In the genomic region with DNA sequence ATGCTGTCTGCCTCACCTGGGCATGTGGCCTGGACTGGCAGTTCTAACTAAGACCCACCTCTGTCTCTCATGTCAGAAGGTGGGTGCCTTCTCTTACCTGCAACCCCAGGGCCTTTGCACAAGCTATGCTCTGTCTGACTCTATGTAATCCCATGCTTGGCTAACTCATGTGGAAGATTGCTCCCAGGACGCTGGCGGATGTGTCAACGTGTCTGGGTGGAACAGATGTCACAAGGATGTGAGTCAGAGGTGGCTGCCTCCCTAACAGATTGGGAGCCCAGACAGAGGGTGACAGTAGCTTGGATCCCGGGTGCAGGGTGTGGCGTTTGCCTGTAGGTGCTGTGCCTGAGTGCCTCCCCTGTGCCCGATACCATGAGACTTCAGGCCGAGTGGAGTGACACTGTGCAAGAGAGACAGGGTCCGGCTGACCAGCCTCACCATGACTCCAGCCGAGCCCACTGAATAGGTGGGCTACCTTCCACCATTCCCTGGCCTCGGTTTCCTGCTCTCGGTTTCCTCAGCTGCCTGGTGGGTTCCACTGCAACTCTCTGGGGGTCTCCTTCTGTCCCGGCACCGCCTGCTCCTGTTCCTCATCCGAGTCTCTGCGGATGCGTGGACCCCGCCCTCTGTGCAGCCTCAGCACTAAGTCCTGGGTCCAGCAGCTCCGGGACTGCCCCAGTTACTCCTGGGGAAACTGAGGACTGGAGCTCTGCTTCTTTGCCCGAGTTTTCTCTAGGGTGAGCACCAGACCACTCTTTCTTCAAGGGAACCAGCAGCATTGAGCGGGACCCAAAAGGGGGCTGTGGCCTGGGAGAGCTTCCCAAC, we compare ENCODE assay signal across 11 cellular contexts. TPM values are rescaled to one million over a fixed set of nuclear protein-coding genes. Genes with fewer than 3 reads are reported as not detected.
DNase-seq lines count a peak whose midpoint lies in the region; ATAC-seq and TF ChIP-seq lines count a peak whose summit lies in the region.
"Had no signal": no experiment of that assay in that cellular context is flagged by ENCODE, and none has a peak within 500 bp of the region (broad histone marks: within the 10 kb centered on the region; RNA-seq: fewer than 3 reads in every experiment).

No MANE protein-coding gene starts in this region.

- no peaks in the 10 kb centered on the region for H3K9me3 Mint-ChIP-seq in activated naive CD4-positive, alpha-beta T cell treated with anti-CD3 and anti-CD28 coated beads, Interleukin-2, amount 10 ng/mL, durations not matched to agents 7 days and 5 days
- no peaks in the 10 kb centered on the region for H3K9me3 Mint-ChIP-seq in activated naive CD4-positive, alpha-beta T cell treated with anti-CD3 and anti-CD28 coated beads for 36 hours
- no peaks in the 10 kb centered on the region for H3K9me3 Mint-ChIP-seq in activated B cell treated with CpG ODN at 0.5 μM for 24 hours
- H3K9me3 Mint-ChIP-seq: activated CD4-positive, alpha-beta memory T cell treated with anti-CD3 and anti-CD28 coated beads, Interleukin-2, amount 10 ng/mL, durations not matched to agents 7 days and 5 days had no signal

- H3K9me3 ChIP-seq in upper lobe of left lung (no peaks in the 10 kb centered on the region), prostate gland (no peaks in the 10 kb centered on the region)

- no peak overlapping the region for H3K27ac Mint-ChIP-seq in activated naive CD4-positive, alpha-beta T cell treated with anti-CD3 and anti-CD28 coated beads, Interleukin-2, amount 10 ng/mL, durations not matched to agents 7 days and 5 days
- no peak overlapping the region for H3K27ac Mint-ChIP-seq in activated naive CD4-positive, alpha-beta T cell treated with anti-CD3 and anti-CD28 coated beads for 36 hours
- peak overlapping the region; percentile 92 for H3K27ac Mint-ChIP-seq in activated B cell treated with CpG ODN at 0.5 μM for 24 hours
- H3K27ac Mint-ChIP-seq: activated CD4-positive, alpha-beta memory T cell treated with anti-CD3 and anti-CD28 coated beads, Interleukin-2, amount 10 ng/mL, durations not matched to agents 7 days and 5 days had no signal

- H3K4me1 ChIP-seq in upper lobe of left lung (peaks cover 88 to 95% (median 94%) of the 10 kb centered on the region in 4 donors), prostate gland (replicated peaks) (peaks cover 40% of the 10 kb centered on the region)

- intact Hi-C loops in activated naive CD4-positive, alpha-beta T cell treated with anti-CD3 and anti-CD28 coated beads for 36 hours (cut with micrococcal nuclease) = no loop called here
- intact Hi-C loops in activated B cell treated with CpG ODN at 0.5 μM for 24 hours (cut with micrococcal nuclease) = no loop called here
- intact Hi-C loops in left colon (cut with DNase I, micrococcal nuclease) = no loop called here
- intact Hi-C loops in prostate gland (cut with DNase I) = no loop called here

- H3K27me3 Mint-ChIP-seq in activated naive CD4-positive, alpha-beta T cell treated with anti-CD3 and anti-CD28 coated beads, Interleukin-2, amount 10 ng/mL, durations not matched to agents 7 days and 5 days = peaks cover 3% of the 10 kb centered on the region
- H3K27me3 Mint-ChIP-seq in activated naive CD4-positive, alpha-beta T cell treated with anti-CD3 and anti-CD28 coated beads for 36 hours (ENCODE audit: low read depth) = no peaks in the 10 kb centered on the region
- H3K27me3 Mint-ChIP-seq in activated B cell treated with CpG ODN at 0.5 μM for 24 hours = no peaks in the 10 kb centered on the region
- H3K27me3 Mint-ChIP-seq: activated CD4-positive, alpha-beta memory T cell treated with anti-CD3 and anti-CD28 coated beads, Interleukin-2, amount 10 ng/mL, durations not matched to agents 7 days and 5 days had no signal

- DNase-seq in activated naive CD4-positive, alpha-beta T cell treated with anti-CD3 and anti-CD28 coated beads, Interleukin-2, amount 10 ng/mL, durations not matched to agents 7 days and 5 days = peak; percentile 21
- no peak for DNase-seq in activated naive CD4-positive, alpha-beta T cell treated with anti-CD3 and anti-CD28 coated beads for 36 hours
- DNase-seq in activated B cell treated with CpG ODN at 0.5 μM for 24 hours = no peak
- peak; percentile 52 to 73 for DNase-seq in left colon
- peak; percentile 15 to 81 for DNase-seq in upper lobe of left lung
- no peak for DNase-seq in prostate gland (ENCODE audit: low spot score)
- no peak for DNase-seq in H4 (ENCODE audit: low spot score)
- DNase-seq: activated CD4-positive, alpha-beta memory T cell treated with anti-CD3 and anti-CD28 coated beads, Interleukin-2, amount 10 ng/mL, durations not matched to agents 7 days and 5 days; amygdala; GF-D8 had no signal

- H3K4me3 Mint-ChIP-seq in activated naive CD4-positive, alpha-beta T cell treated with anti-CD3 and anti-CD28 coated beads, Interleukin-2, amount 10 ng/mL, durations not matched to agents 7 days and 5 days = no peak overlapping the region
- no peak overlapping the region for H3K4me3 Mint-ChIP-seq in activated naive CD4-positive, alpha-beta T cell treated with anti-CD3 and anti-CD28 coated beads for 36 hours
- H3K4me3 Mint-ChIP-seq in activated B cell treated with CpG ODN at 0.5 μM for 24 hours = no peak overlapping the region
- H3K4me3 Mint-ChIP-seq: activated CD4-positive, alpha-beta memory T cell treated with anti-CD3 and anti-CD28 coated beads, Interleukin-2, amount 10 ng/mL, durations not matched to agents 7 days and 5 days had no signal

- H3K4me3 ChIP-seq in upper lobe of left lung (no peak overlapping the region), prostate gland (no peak overlapping the region)

- TF ChIP-seq POLR2A in upper lobe of left lung (IDR thresholded peaks at IDR 0.05) = peak in 1 of 4 donors; percentile 63
- TF ChIP-seq POLR2A in prostate gland (IDR thresholded peaks at IDR 0.05) = no peak

- CTCF ChIA-PET in activated naive CD4-positive, alpha-beta T cell treated with anti-CD3 and anti-CD28 coated beads, Interleukin-2, amount 10 ng/mL, durations not matched to agents 7 days and 5 days (lab: Charles Lee) = no interaction called here
- CTCF ChIA-PET in activated naive CD4-positive, alpha-beta T cell treated with anti-CD3 and anti-CD28 coated beads for 36 hours (lab: Charles Lee) = interaction anchor here (1.1 to 1.8 kb wide), 2 partner anchors 13 to 42 kb away, joined by 3 to 5 read pairs; no protein-coding TSS in a partner anchor
- CTCF ChIA-PET in activated B cell treated with CpG ODN at 0.5 μM for 24 hours (lab: Charles Lee) = interaction anchor here (1.1 kb wide), 1 partner anchor 45 kb away, joined by 3 read pairs; no protein-coding TSS in a partner anchor

- H3K27ac ChIP-seq in upper lobe of left lung (peak overlapping the region; percentile 76 to 93 (median 83)), prostate gland (no peak overlapping the region)

- 87 to 89% methylated on average over 16 to 20 of the region's 20 CpGs for WGBS in upper lobe of left lung, 2 donors
- 91% methylated on average over 20 of the region's 20 CpGs for WGBS in prostate gland

- no peaks in the 10 kb centered on the region for H3K36me3 ChIP-seq in upper lobe of left lung
- H3K36me3 ChIP-seq in prostate gland = no peaks in the 10 kb centered on the region

- TF ChIP-seq CTCF in activated B cell treated with CpG ODN at 0.5 μM for 24 hours (IDR thresholded peaks at IDR 0.05) (no peak), upper lobe of left lung (IDR thresholded peaks at IDR 0.05) (peak in 3 of 6 experiments; percentile 15 to 28 (median 21)), prostate gland (IDR thresholded peaks at IDR 0.05) (no peak)

- H3K4me1 Mint-ChIP-seq in activated naive CD4-positive, alpha-beta T cell treated with anti-CD3 and anti-CD28 coated beads, Interleukin-2, amount 10 ng/mL, durations not matched to agents 7 days and 5 days = peaks cover 25% of the 10 kb centered on the region
- H3K4me1 Mint-ChIP-seq in activated naive CD4-positive, alpha-beta T cell treated with anti-CD3 and anti-CD28 coated beads for 36 hours (ENCODE audit: low read depth) = peaks cover 25% of the 10 kb centered on the region
- H3K4me1 Mint-ChIP-seq in activated B cell treated with CpG ODN at 0.5 μM for 24 hours = peaks cover 84% of the 10 kb centered on the region

- no peaks in the 10 kb centered on the region for H3K36me3 Mint-ChIP-seq in activated naive CD4-positive, alpha-beta T cell treated with anti-CD3 and anti-CD28 coated beads, Interleukin-2, amount 10 ng/mL, durations not matched to agents 7 days and 5 days
- H3K36me3 Mint-ChIP-seq in activated naive CD4-positive, alpha-beta T cell treated with anti-CD3 and anti-CD28 coated beads for 36 hours (ENCODE audit: low read depth) = no peaks in the 10 kb centered on the region
- no peaks in the 10 kb centered on the region for H3K36me3 Mint-ChIP-seq in activated B cell treated with CpG ODN at 0.5 μM for 24 hours (ENCODE audit: low read depth)

- TF ChIP-seq EP300 in upper lobe of left lung (IDR thresholded peaks at IDR 0.05) = peak in 2 of 4 donors; percentile 17 to 69

- POLR2A ChIA-PET in activated B cell treated with CpG ODN at 0.5 μM for 24 hours (lab: Charles Lee) = interaction anchor here (0.6 to 1.8 kb wide), 4 partner anchors 8 to 249 kb away, joined by 3 to 8 read pairs (median 5); no protein-coding TSS in a partner anchor

- H3K27me3 ChIP-seq in upper lobe of left lung = no peaks in the 10 kb centered on the region
- no peaks in the 10 kb centered on the region for H3K27me3 ChIP-seq in prostate gland (replicated peaks; ENCODE audit: insufficient read depth)

- ATAC-seq in activated B cell treated with CpG ODN at 0.5 μM for 24 hours (ENCODE audit: low read depth) (no peak), left colon (peak; percentile 21), upper lobe of left lung (ENCODE audit: low FRiP score in 2 of 2) (peak in 1 of 2 donors; percentile 20), HG02588 (IDR thresholded peaks at IDR 0.05; ENCODE audit: unreplicated experiment) (no peak)

RNA-seq across cellular contexts. Expression of a gene that starts 11.0 kb away (rescaled TPM):
- total RNA-seq in activated naive CD4-positive, alpha-beta T cell treated with anti-CD3 and anti-CD28 coated beads for 36 hours = 10 to 100 TPM; 45.7 to 47.4 TPM
- total RNA-seq in activated B cell treated with CpG ODN at 0.5 μM for 24 hours (40.4 and 43.2 TPM in 2 replicates), left colon (10 to 100 TPM; 54.3 to 75.2 TPM), upper lobe of left lung (100 to 1,000 TPM in 3 of 6 donors, 10 to 100 TPM in 3; 59.1 to 358 (median 103) TPM), prostate gland (10 to 100 TPM; 24.3 to 41.3 TPM)
- total RNA-seq in H4 (2014; rRNA removed; shearing (Covaris generic)) = 10.9 and 17.7 TPM in 2 replicates

RNA-seq across cellular contexts. Expression of a gene that starts 39.8 kb away (rescaled TPM):
- total RNA-seq in activated naive CD4-positive, alpha-beta T cell treated with anti-CD3 and anti-CD28 coated beads for 36 hours = 100 to 1,000 TPM; 165 TPM
- total RNA-seq in activated B cell treated with CpG ODN at 0.5 μM for 24 hours (326 and 340 TPM in 2 replicates), left colon (100 to 1,000 TPM; 250 to 254 TPM), upper lobe of left lung (100 to 1,000 TPM; 184 to 651 (median 290) TPM), prostate gland (100 to 1,000 TPM; 164 to 321 TPM)
- total RNA-seq in H4 (2014; rRNA removed; shearing (Covaris generic)) = 117 and 125 TPM in 2 replicates

RNA-seq across cellular contexts. Expression of a gene that starts 47.7 kb away (rescaled TPM):
- 10 to 100 TPM; 54.2 to 55.0 TPM for total RNA-seq in activated naive CD4-positive, alpha-beta T cell treated with anti-CD3 and anti-CD28 coated beads for 36 hours
- total RNA-seq in activated B cell treated with CpG ODN at 0.5 μM for 24 hours (79.1 and 83.2 TPM in 2 replicates), left colon (10 to 100 TPM; 47.1 to 63.6 TPM), upper lobe of left lung (10 to 100 TPM; 39.4 to 87.1 (median 60.1) TPM), prostate gland (10 to 100 TPM; 54.8 to 94.0 TPM)
- total RNA-seq in H4 (2014; rRNA removed; shearing (Covaris generic)) = 45.7 and 46.8 TPM in 2 replicates

Comparison
In these comparisons a context has a peak if more than half of its experiments do, and no peak if none do; other contexts are left out.
1. DNase-seq: peak in activated naive CD4-positive, alpha-beta T cell treated with anti-CD3 and anti-CD28 coated beads, Interleukin-2, amount 10 ng/mL, durations not matched to agents 7 days and 5 days (single experiment), left colon (2 of 2) and upper lobe of left lung (2 of 2); none in activated naive CD4-positive, alpha-beta T cell treated with anti-CD3 and anti-CD28 coated beads for 36 hours (single experiment), activated B cell treated with CpG ODN at 0.5 μM for 24 hours (single experiment), prostate gland (single experiment) and H4 (single experiment).
2. H3K27ac ChIP-seq: peak in upper lobe of left lung (4 of 4); none in prostate gland (0 of 2).